26 cellular contexts compared by ENCODE assay signal in the genomic region with DNA sequence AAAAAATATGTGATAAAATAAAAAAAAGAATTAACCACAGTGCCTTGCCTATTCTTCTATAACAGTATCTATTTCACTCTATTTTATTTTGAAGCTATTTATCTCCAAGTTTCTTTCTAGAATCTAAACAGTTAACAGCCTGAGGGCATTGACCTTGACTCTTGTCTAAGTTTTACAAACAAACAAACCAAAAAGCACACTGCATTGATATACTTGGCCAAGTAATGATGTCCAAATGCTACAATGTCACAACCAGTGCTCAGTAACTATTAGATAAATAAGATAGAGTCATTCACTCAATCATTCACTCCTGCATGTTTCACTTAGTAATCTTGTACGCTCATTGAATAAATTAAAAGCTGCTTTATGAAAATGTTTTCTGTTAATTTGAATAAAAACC.
"Had no signal": no experiment of that assay in that cellular context is flagged by ENCODE, and none has a peak within 500 bp of the region (broad histone marks: within the 10 kb centered on the region; RNA-seq: fewer than 3 reads in every experiment).

No MANE protein-coding gene starts in this region.

- FAIRE-seq: endometrium, islet of Langerhans, keratinocyte had no signal

- H3K9me3 ChIP-seq: colonic mucosa, esophagus squamous epithelium, gastrocnemius medialis, lower lobe of right lung, mucosa of descending colon had no signal

- H3K27ac ChIP-seq: colonic mucosa, epithelial cell of prostate, esophagus squamous epithelium, gastrocnemius medialis, heart right ventricle, left ventricle myocardium inferior, lower lobe of right lung had no signal

- DNase-seq: colonic mucosa; cortex of kidney; effector CD4-positive, alpha-beta T cell; effector memory CD4-positive, alpha-beta T cell; endodermal cell; erythroblast; esophagus squamous epithelium; foreskin fibroblast; foreskin melanocyte; gastrocnemius medialis; glutamatergic neuron; head of caudate nucleus; heart right ventricle; hippocampal formation; left cardiac atrium; left ventricle myocardium inferior; lower lobe of right lung; mesenchymal stem cell; mucosa of descending colon; naive B cell; naive thymus-derived CD8-positive, alpha-beta T cell had no signal

- H3K4me1 ChIP-seq: colonic mucosa, esophagus squamous epithelium, gastrocnemius medialis, lower lobe of right lung had no signal

- H3K27me3 ChIP-seq: colonic mucosa, esophagus squamous epithelium, gastrocnemius medialis, heart right ventricle had no signal

- ATAC-seq: esophagus mucosa; gastrocnemius medialis; heart right ventricle; left cardiac atrium; lower lobe of right lung; mucosa of descending colon; naive thymus-derived CD8-positive, alpha-beta T cell had no signal

- H3K36me3 ChIP-seq: colonic mucosa, esophagus squamous epithelium, gastrocnemius medialis, heart right ventricle, left ventricle myocardium inferior, lower lobe of right lung had no signal

- H3K4me3 ChIP-seq: colonic mucosa, esophagus squamous epithelium, gastrocnemius medialis, heart right ventricle, left ventricle myocardium inferior, lower lobe of right lung, mucosa of descending colon had no signal
